Comparison of ENCODE assay signal across 14 cellular contexts in the genomic region with DNA sequence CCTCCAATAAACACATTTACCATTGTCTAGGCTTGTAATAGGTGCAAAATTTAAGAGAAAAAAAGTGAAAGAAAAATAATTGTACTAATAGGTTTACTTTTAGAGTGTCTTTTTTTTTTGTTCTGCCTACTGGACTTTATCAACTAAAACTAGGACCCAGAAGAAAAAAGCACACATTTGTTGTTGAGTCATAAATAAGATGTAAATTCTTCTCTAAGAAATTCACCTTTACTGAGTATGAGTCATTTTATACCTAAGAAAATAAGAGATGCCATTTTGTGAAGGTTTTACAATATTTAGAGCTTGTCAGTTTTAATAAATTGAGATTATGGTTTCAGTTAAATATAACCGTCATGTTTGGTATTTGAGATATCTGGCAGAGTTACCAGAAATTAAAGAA. TPM values are rescaled to one million over a fixed set of nuclear protein-coding genes. Genes with fewer than 3 reads are reported as not detected.
A peak's percentile ranks its signal among the peaks of the same experiment; 100 is the strongest.
DNase-seq lines count a peak whose midpoint lies in the region; ATAC-seq and TF ChIP-seq lines count a peak whose summit lies in the region.
"Had no signal": no experiment of that assay in that cellular context is flagged by ENCODE, and none has a peak within 500 bp of the region (broad histone marks: within the 10 kb centered on the region; RNA-seq: fewer than 3 reads in every experiment).

No MANE protein-coding gene starts in this region.

- H3K27me3 Mint-ChIP-seq in naive B cell (no peaks in the 10 kb centered on the region), type B pancreatic cell (no peaks in the 10 kb centered on the region)

- peaks cover 90% of the 10 kb centered on the region for H3K79me2 ChIP-seq in DOHH2 (ENCODE audit: control insufficient read depth, low read length)

- H3K36me3 Mint-ChIP-seq in naive B cell (no peaks in the 10 kb centered on the region), type B pancreatic cell (peaks cover 21% of the 10 kb centered on the region)

- H3K36me3 ChIP-seq in DOHH2 (ENCODE audit: control insufficient read depth, low read length) (peaks cover 38% of the 10 kb centered on the region), body of pancreas (replicated peaks in 1 of 2; ENCODE audit: insufficient read depth in 1 of 2, low read depth in 2 of 2) (no peaks in the 10 kb centered on the region), left ventricle myocardium inferior (peaks cover 30% of the 10 kb centered on the region)

- H3K4me3 Mint-ChIP-seq in naive B cell = peak overlapping the region in 2 of 8 donors; percentile 12 to 22
- H3K4me3 Mint-ChIP-seq in type B pancreatic cell = peak overlapping the region; percentile 28
- H3K4me3 Mint-ChIP-seq: CD14-positive monocyte, HFFc6 had no signal

- TF ChIP-seq CTCF in DOHH2 (IDR thresholded peaks at IDR 0.05; ENCODE audit: low read depth, low read length, poor library complexity, severe bottlenecking) = no peak
- no peak for TF ChIP-seq CTCF in body of pancreas (IDR thresholded peaks at IDR 0.05)
- TF ChIP-seq CTCF in type B pancreatic cell (conservative IDR thresholded peaks at IDR 0.05) = no peak
- no peak for TF ChIP-seq CTCF in left ventricle myocardium inferior (IDR thresholded peaks at IDR 0.05; ENCODE audit: borderline replicate concordance)

- peaks cover 75% of the 10 kb centered on the region for H3K4me1 ChIP-seq in DOHH2 (ENCODE audit: control insufficient read depth, low read length)
- peaks cover 69% of the 10 kb centered on the region for H3K4me1 ChIP-seq in body of pancreas
- H3K4me1 ChIP-seq in left ventricle myocardium inferior = peaks cover 28% of the 10 kb centered on the region

- DNase-seq in body of pancreas = no peak
- DNase-seq in naive B cell = no peak
- no peak for DNase-seq in type B pancreatic cell (ENCODE audit: extremely low spot score, unreplicated experiment)
- DNase-seq in left ventricle myocardium inferior = no peak
- no peak for DNase-seq in RKO (ENCODE audit: low spot score)
- DNase-seq in COLO829 (ENCODE audit: low spot score) = no peak
- DNase-seq: HFFc6, NCI-H1092, NCI-H1694, NCI-H2171, NCI-H774 had no signal

- TF ChIP-seq POLR2A in body of pancreas (IDR thresholded peaks at IDR 0.05) = no peak

- intact Hi-C loops in body of pancreas (cut with DNase I) (no loop called here), left ventricle myocardium inferior (cut with micrococcal nuclease) (no loop called here)

- no peaks in the 10 kb centered on the region for H4K20me1 ChIP-seq in DOHH2 (ENCODE audit: control insufficient read depth, insufficient read depth, low read depth, low read length)

- H3K9me2 ChIP-seq in DOHH2 (replicated peaks; ENCODE audit: control insufficient read depth, low read length) = no peaks in the 10 kb centered on the region

- peaks cover 24% of the 10 kb centered on the region for H3F3A ChIP-seq in DOHH2 (ENCODE audit: control insufficient read depth, insufficient read depth)

- ATAC-seq in body of pancreas (no peak), naive B cell (ENCODE audit: low read depth in 2 of 2) (no peak)
- ATAC-seq: K562 had no signal

- H3K4me1 Mint-ChIP-seq in naive B cell (peaks cover 20 to 50% (median 38%) of the 10 kb centered on the region in 3 donors), type B pancreatic cell (ENCODE audit: unreplicated experiment) (peaks cover 37% of the 10 kb centered on the region)

- H3K27ac ChIP-seq in DOHH2 (ENCODE audit: low read depth, low read length) (peak overlapping the region; percentile 86; the same call in 1 of the 2 replicates), body of pancreas (peak overlapping the region; percentile 4 to 87 (median 82)), left ventricle myocardium inferior (replicated peaks) (no peak overlapping the region)

- no peaks in the 10 kb centered on the region for H3K9me3 ChIP-seq in DOHH2 (ENCODE audit: control insufficient read depth, insufficient read depth, low read length)
- H3K9me3 ChIP-seq in body of pancreas = no peaks in the 10 kb centered on the region
- no peaks in the 10 kb centered on the region for H3K9me3 ChIP-seq in left ventricle myocardium inferior (replicated peaks)

- H3K4me3 ChIP-seq in DOHH2 (ENCODE audit: low read length) (no peak overlapping the region), body of pancreas (no peak overlapping the region), left ventricle myocardium inferior (no peak overlapping the region)
- H3K4me3 ChIP-seq: K562 had no signal

- WGBS in body of pancreas, 2 donors = 44 to 49% methylated on average over 1 of the region's 1 CpG

- no peaks in the 10 kb centered on the region for H3K9me3 Mint-ChIP-seq in naive B cell
- no peaks in the 10 kb centered on the region for H3K9me3 Mint-ChIP-seq in type B pancreatic cell
- H3K9me3 Mint-ChIP-seq: HFFc6 had no signal

- H3K27ac Mint-ChIP-seq in naive B cell (peak overlapping the region in 4 of 6 donors; percentile 59 to 94 (median 70)), type B pancreatic cell (peak overlapping the region; percentile 98)
- H3K27ac Mint-ChIP-seq: HFFc6 had no signal

- H3K4me2 ChIP-seq in DOHH2 (ENCODE audit: low read length) = peak overlapping the region; percentile 78; the same call in 1 of the 2 replicates

- H3K27me3 ChIP-seq in DOHH2 (ENCODE audit: control insufficient read depth, low read length) (no peaks in the 10 kb centered on the region), body of pancreas (no peaks in the 10 kb centered on the region), left ventricle myocardium inferior (ENCODE audit: low read depth) (no peaks in the 10 kb centered on the region)

RNA-seq across cellular contexts. Expression of a gene that starts 19.2 kb away (rescaled TPM):
- total RNA-seq in body of pancreas (10 to 100 TPM; 30.1 to 44.2 TPM), type B pancreatic cell (ENCODE audit: low replicate concordance) (62.5 and 71.1 TPM in 2 replicates), left ventricle myocardium inferior (16.5 TPM)
- polyA plus RNA-seq in naive B cell (ENCODE audit: low read depth in 6 of 6) = 10 to 100 TPM; 24.4 to 35.6 (median 29.5) TPM

RNA-seq across cellular contexts. Expression of a gene that starts 59.6 kb away (rescaled TPM):
- 100 to 1,000 TPM; 226 to 271 TPM for total RNA-seq in body of pancreas
- 100 to 1,000 TPM in 5 of 6 donors, 10 to 100 TPM in 1; 91.6 to 177 (median 125) TPM for polyA plus RNA-seq in naive B cell (ENCODE audit: low read depth in 6 of 6)
- 333 and 425 TPM in 2 replicates for total RNA-seq in type B pancreatic cell (ENCODE audit: low replicate concordance)
- total RNA-seq in left ventricle myocardium inferior = 187 TPM

RNA-seq across cellular contexts. Expression of a gene that starts 59.8 kb away (rescaled TPM):
- total RNA-seq in body of pancreas = 100 to 1,000 TPM; 501 to 612 TPM
- 10 to 100 TPM in 5 of 6 donors, 1 to 10 TPM in 1; 10.0 to 54.7 (median 28.7) TPM for polyA plus RNA-seq in naive B cell (ENCODE audit: low read depth in 6 of 6)
- 466 and 659 TPM in 2 replicates for total RNA-seq in type B pancreatic cell (ENCODE audit: low replicate concordance)
- 365 TPM for total RNA-seq in left ventricle myocardium inferior
